ENCODE assay signal across 9 cellular contexts in genomic region chr22:17035976-17036841, GRCh38. TPM values are rescaled to one million over a fixed set of nuclear protein-coding genes. Genes with fewer than 3 reads are reported as not detected.
DNase-seq lines count a peak whose midpoint lies in the region; ATAC-seq, FAIRE-seq and TF ChIP-seq lines count a peak whose summit lies in the region.
"Not testable (repeated sequence)": the region's sequence is repeated elsewhere in the genome, so short reads cannot be mapped to it uniquely, and the experiment has no call there.
"Had no signal": no experiment of that assay in that cellular context is flagged by ENCODE, and none has a peak within 500 bp of the region (broad histone marks: within the 10 kb centered on the region; RNA-seq: fewer than 3 reads in every experiment).

No MANE protein-coding gene starts in this region.

- H3K4me1 Mint-ChIP-seq in natural killer cell treated with Interleukin-12 subunit alpha and Interleukin-12 subunit beta and Interleukin-15 and Interleukin-18, amount 100 ng/mL, for 72 hours (ENCODE audit: low read depth in 2 of 2), result not testable (repeated sequence)

- not testable (repeated sequence) for H3K36me3 Mint-ChIP-seq in natural killer cell treated with Interleukin-12 subunit alpha and Interleukin-12 subunit beta and Interleukin-15 and Interleukin-18, amount 100 ng/mL, for 72 hours

- not testable (repeated sequence) for FAIRE-seq in GM12878 (lab: Jason Lieb, UNC)

- not testable (repeated sequence) for TF ChIP-seq EP300 in GM12878 (IDR thresholded peaks at IDR 0.05; ENCODE audit: borderline replicate concordance in 1 of 2, control insufficient read depth in 1 of 2, low read depth in 2 of 2, low read length in 2 of 2); suprapubic skin (IDR thresholded peaks at IDR 0.05)

- H2AFZ ChIP-seq in GM12878 (ENCODE audit: control insufficient read depth, low read depth, low read length), result peak overlapping the region; percentile 47

- H3K9ac ChIP-seq in GM12878 (ENCODE audit: control insufficient read depth, insufficient read depth, low read length), result 0 out of 2 replicates have a peak overlapping the region, but pooled peaks have one; percentile 16

- not testable (repeated sequence) for H3K27me3 ChIP-seq in DOHH2 (ENCODE audit: control insufficient read depth, low read length); SJCRH30; GM12878 (replicated peaks in 1 of 2; ENCODE audit: control insufficient read depth in 2 of 2, insufficient read depth in 2 of 2, low read length in 1 of 2); suprapubic skin

- POLR2A ChIA-PET in GM12878 (lab: Charles Lee), result not testable (repeated sequence)

- DNase-seq in SJCRH30 (peak; percentile 12 to 25), Right ventricle myocardium superior (peak; percentile 56)
- DNase-seq in GM12878 (ENCODE audit: low read depth, low spot score); natural killer cell treated with Interleukin-12 subunit alpha and Interleukin-12 subunit beta and Interleukin-15 and Interleukin-18, amount 100 ng/mL, for 72 hours (ENCODE audit: low spot score); suprapubic skin (ENCODE audit: low spot score in 2 of 2): not testable (repeated sequence)

- not testable (repeated sequence) for TF ChIP-seq CTCF in DOHH2 (IDR thresholded peaks at IDR 0.05; ENCODE audit: low read depth, low read length, poor library complexity, severe bottlenecking); GM12878 (IDR thresholded peaks at IDR 0.05 in 2 of 3, conservative IDR thresholded peaks at IDR 0.05 in 1 of 3; ENCODE audit: control insufficient read depth in 2 of 3, extremely low read depth in 1 of 3, insufficient read depth in 1 of 3, low read depth in 3 of 3, low read length in 3 of 3); suprapubic skin (IDR thresholded peaks at IDR 0.05)

- RAD21 ChIA-PET in GM12878 (lab: Charles Lee; ENCODE audit: unreplicated experiment), result interaction anchor here (0.6 kb wide), 1 partner anchor 307 kb away, joined by 5 read pairs; no protein-coding TSS in a partner anchor

- H3K4me3 Mint-ChIP-seq in natural killer cell treated with Interleukin-12 subunit alpha and Interleukin-12 subunit beta and Interleukin-15 and Interleukin-18, amount 100 ng/mL, for 72 hours, result peak overlapping the region; percentile 60

- not testable (repeated sequence) for H3K27ac Mint-ChIP-seq in natural killer cell treated with Interleukin-12 subunit alpha and Interleukin-12 subunit beta and Interleukin-15 and Interleukin-18, amount 100 ng/mL, for 72 hours

- not testable (repeated sequence) for H3K9me3 Mint-ChIP-seq in natural killer cell treated with Interleukin-12 subunit alpha and Interleukin-12 subunit beta and Interleukin-15 and Interleukin-18, amount 100 ng/mL, for 72 hours

- H3K4me3 ChIP-seq in DOHH2 (ENCODE audit: low read length) (peak overlapping the region; percentile 22; the same call in 1 of the 2 replicates), SJCRH30 (peak overlapping the region; percentile 54), GM12878 (peak overlapping the region; percentile 60), suprapubic skin (peak overlapping the region; percentile 55)

- not testable (repeated sequence) for H3F3A ChIP-seq in DOHH2 (ENCODE audit: control insufficient read depth, insufficient read depth)

- H3K4me1 ChIP-seq in DOHH2 (ENCODE audit: control insufficient read depth, low read length), result peaks cover 17% of the 10 kb centered on the region
- H3K4me1 ChIP-seq in SJCRH30; GM12878 (ENCODE audit: control insufficient read depth, insufficient read depth, low read length): not testable (repeated sequence)
- peaks cover 11% of the 10 kb centered on the region for H3K4me1 ChIP-seq in suprapubic skin

- peaks cover 14 to 16% of the 10 kb centered on the region in 2 donors for H3K27me3 Mint-ChIP-seq in natural killer cell treated with Interleukin-12 subunit alpha and Interleukin-12 subunit beta and Interleukin-15 and Interleukin-18, amount 100 ng/mL, for 72 hours

- CTCF ChIA-PET in GM12878 (lab: Yijun Ruan, JAX), result interaction anchor here (1.0 to 1.6 kb wide), 3 partner anchors 18 to 136 kb away, joined by 3 to 5 read pairs (median 4); no protein-coding TSS in a partner anchor

- in situ Hi-C loops in GM12878 (cut with MboI), result not testable (repeated sequence)

- intact Hi-C loops in GM12878 (cut with micrococcal nuclease; ENCODE audit: unreplicated experiment); Right ventricle myocardium superior (cut with DNase I): not testable (repeated sequence)

- H3K9me2 ChIP-seq in DOHH2 (replicated peaks; ENCODE audit: control insufficient read depth, low read length), result not testable (repeated sequence)

- H3K4me2 ChIP-seq in DOHH2 (ENCODE audit: low read length) (peak overlapping the region; percentile 21; the same call in 1 of the 2 replicates), GM12878 (ENCODE audit: control insufficient read depth, insufficient read depth) (peak overlapping the region; percentile 30; the same call in 1 of the 2 replicates)

- BruUV-seq in GM12878 (replicated peaks; lab: Mats Ljungman, UMichigan), result not testable (repeated sequence)

- WGBS in GM12878 (ENCODE audit: insufficient coverage, insufficient replicate concordance, low lambda C conversion rate, missing lambda C conversion rate), result 14% methylated on average over 40 of the region's 56 CpGs
- 11% methylated on average over 33 of the region's 56 CpGs for WGBS in suprapubic skin

- H3K27ac ChIP-seq in DOHH2 (ENCODE audit: low read depth, low read length); SJCRH30: not testable (repeated sequence)
- H3K27ac ChIP-seq in GM12878 (ENCODE audit: control insufficient read depth, insufficient read depth), result peak overlapping the region; percentile 39
- peak overlapping the region; percentile 55 for H3K27ac ChIP-seq in suprapubic skin

- H3K9me3 ChIP-seq in DOHH2 (ENCODE audit: control insufficient read depth, insufficient read depth, low read length); SJCRH30 (replicated peaks); GM12878 (replicated peaks; ENCODE audit: control insufficient read depth, insufficient read depth, low read length); suprapubic skin: not testable (repeated sequence)

- H4K20me1 ChIP-seq in DOHH2 (ENCODE audit: control insufficient read depth, insufficient read depth, low read depth, low read length); GM12878 (ENCODE audit: control insufficient read depth, insufficient read depth): not testable (repeated sequence)

- SMC1A ChIA-PET in GM12878 (lab: Charles Lee; ENCODE audit: uncharacterized antibody, unreplicated experiment), result not testable (repeated sequence)

- ATAC-seq in GM21576 (IDR thresholded peaks at IDR 0.05; ENCODE audit: unreplicated experiment), result peak; percentile 25
- peak; percentile 37 for ATAC-seq in HG03439 (IDR thresholded peaks at IDR 0.05; ENCODE audit: unreplicated experiment)
- peak; percentile 67 for ATAC-seq in GM12878
- ATAC-seq in Right ventricle myocardium superior (ENCODE audit: poor library complexity), result peak; percentile 80
- peak; percentile 29 to 50 for ATAC-seq in natural killer cell treated with Interleukin-12 subunit alpha and Interleukin-12 subunit beta and Interleukin-15 and Interleukin-18, amount 100 ng/mL, for 72 hours

- TF ChIP-seq POLR2A in GM12878 (IDR thresholded peaks at IDR 0.05; ENCODE audit: low read depth, low read length); suprapubic skin (IDR thresholded peaks at IDR 0.05): not testable (repeated sequence)

- TF ChIP-seq RAD21 in GM12878 (IDR thresholded peaks at IDR 0.05; ENCODE audit: insufficient read depth, low read depth, low read length), result not testable (repeated sequence)

- H3K36me3 ChIP-seq in DOHH2 (ENCODE audit: control insufficient read depth, low read length); SJCRH30; GM12878 (ENCODE audit: control insufficient read depth in 2 of 2, insufficient read depth in 2 of 2, low read length in 1 of 2); suprapubic skin: not testable (repeated sequence)

- not testable (repeated sequence) for H3K79me2 ChIP-seq in DOHH2 (ENCODE audit: control insufficient read depth, low read length)
- H3K79me2 ChIP-seq in GM12878 (ENCODE audit: control insufficient read depth, insufficient read depth, low read length), result peaks cover 21% of the 10 kb centered on the region

RNA-seq across cellular contexts. Expression of gene GAB4, which starts 28.2 kb away (rescaled TPM):
- not detected in 2 replicates for total RNA-seq in SJCRH30 (2014; rRNA removed; shearing (Covaris generic))
- not detected in 2 replicates for total RNA-seq in GM12878 (2013; cell fraction: nucleolus; rRNA removed)
- not detected in 2 replicates for total RNA-seq in GM12878 (2014; rRNA removed)
- not detected in 2 replicates for total RNA-seq in GM12878 (2014; rRNA removed; fragmentation: Illumina TruSeq; extraction: Trizol)
- total RNA-seq in GM12878 (2021), result not detected in 2 replicates
- polyA plus RNA-seq in GM12878 (2011; ENCODE audit: low read depth), result not detected
- not detected in 2 replicates for polyA plus RNA-seq in GM12878 (2011; rRNA removed)
- polyA plus RNA-seq in GM12878 (2011; cell fraction: cytosol; rRNA removed), result not detected in 2 replicates
- not detected in 2 replicates for polyA plus RNA-seq in GM12878 (2011; cell fraction: nucleus; rRNA removed)
- not detected in 2 replicates for polyA plus RNA-seq in GM12878 (2012)
- not detected in 2 replicates for polyA plus RNA-seq in GM12878 (2014; fragmentation: Illumina TruSeq; extraction: Trizol)
- not detected for polyA plus RNA-seq in GM12878 (2014; fragmentation: Nextera tagmentation; extraction: Ambion mirVana)
- polyA plus RNA-seq in GM12878 (2014; rRNA removed), result not detected in 2 replicates
- polyA plus RNA-seq in GM12878 (2016; fragmentation: Nextera tagmentation; extraction: Ambion mirVana), result not detected
- polyA minus RNA-seq in GM12878 (2011; rRNA and poly(A)+ RNA removed), result not detected in 2 replicates
- polyA minus RNA-seq in GM12878 (2011; cell fraction: cytosol; rRNA and poly(A)+ RNA removed), result not detected in 2 replicates
- polyA minus RNA-seq in GM12878 (2011; cell fraction: nucleus; rRNA and poly(A)+ RNA removed), result not detected in 2 replicates
- not detected for total RNA-seq in Right ventricle myocardium superior
- total RNA-seq in natural killer cell treated with Interleukin-12 subunit alpha and Interleukin-12 subunit beta and Interleukin-15 and Interleukin-18, amount 100 ng/mL, for 72 hours, result not detected
- total RNA-seq in suprapubic skin, result under 1 TPM in 2 of 4 donors, not detected in 2; 0.21 to 0.32 TPM
- total RNA-seq: bronchial epithelial cell had no signal

RNA-seq across cellular contexts. Expression of gene IL17RA, which starts 48.6 kb away (rescaled TPM):
- total RNA-seq in SJCRH30 (2014; rRNA removed; shearing (Covaris generic)), result 3.2 and 3.3 TPM in 2 replicates
- 22.3 and 23.4 TPM in 2 replicates for total RNA-seq in GM12878 (2013; cell fraction: nucleolus; rRNA removed)
- total RNA-seq in GM12878 (2014; rRNA removed) (3.8 and 4.2 TPM in 2 replicates), GM12878 (2014; rRNA removed; fragmentation: Illumina TruSeq; extraction: Trizol) (3.0 and 3.1 TPM in 2 replicates), GM12878 (2021) (9.4 and 10.2 TPM in 2 replicates), Right ventricle myocardium superior (7.5 TPM), suprapubic skin (10 to 100 TPM; 16.2 to 22.6 (median 21.4) TPM)
- polyA plus RNA-seq in GM12878 (2011; ENCODE audit: low read depth), result 3.0 TPM
- polyA plus RNA-seq in GM12878 (2011; rRNA removed) (5.9 and 9.9 TPM in 2 replicates), GM12878 (2014; fragmentation: Illumina TruSeq; extraction: Trizol) (3.8 and 5.1 TPM in 2 replicates), GM12878 (2014; fragmentation: Nextera tagmentation; extraction: Ambion mirVana) (under 1 TPM; 0.71 to 0.75 TPM), GM12878 (2014; rRNA removed) (4.1 and 4.7 TPM in 2 replicates), GM12878 (2016; fragmentation: Nextera tagmentation; extraction: Ambion mirVana) (1 to 10 TPM; 6.4 to 9.7 TPM)
- 9.3 and 11.0 TPM in 2 replicates for polyA plus RNA-seq in GM12878 (2011; cell fraction: cytosol; rRNA removed)
- 10.5 and 11.5 TPM in 2 replicates for polyA plus RNA-seq in GM12878 (2011; cell fraction: nucleus; rRNA removed)
- polyA plus RNA-seq in GM12878 (2012), result 5.1 and 5.8 TPM in 2 replicates
- 11.2 and 13.5 TPM in 2 replicates for polyA minus RNA-seq in GM12878 (2011; rRNA and poly(A)+ RNA removed)
- 3.1 and 3.5 TPM in 2 replicates for polyA minus RNA-seq in GM12878 (2011; cell fraction: cytosol; rRNA and poly(A)+ RNA removed)
- 7.9 and 11.6 TPM in 2 replicates for polyA minus RNA-seq in GM12878 (2011; cell fraction: nucleus; rRNA and poly(A)+ RNA removed)
- total RNA-seq in natural killer cell treated with Interleukin-12 subunit alpha and Interleukin-12 subunit beta and Interleukin-15 and Interleukin-18, amount 100 ng/mL, for 72 hours, result 10 to 100 TPM; 26.5 to 70.5 TPM

Comparison
In these comparisons a context has a peak if more than half of its experiments do, and no peak if none do; other contexts are left out.
1. ATAC-seq: peak in every context shown above with its lines; median percentile 80 in Right ventricle myocardium superior; 67 in GM12878; 40 in natural killer cell treated with Interleukin-12 subunit alpha and Interleukin-12 subunit beta and Interleukin-15 and Interleukin-18, amount 100 ng/mL, for 72 hours; 37 in HG03439; 25 in GM21576.